In genomic region chrX:65926095-65927019, GRCh38 we compare ENCODE assay signal across 1 cellular context.
TF ChIP-seq lines count a peak whose summit lies in the region.

No MANE protein-coding gene starts in this region.

TF ChIP-seq in GM12878, 131 proteins besides CTCF, POLR2A, EP300 and RAD21 (continued from another document and continues in another):
- TF ChIP-seq CUX1 (IDR thresholded peaks at IDR 0.05; ENCODE audit: insufficient replicate concordance, low read depth, low read length) (no peak), CBX3 (IDR thresholded peaks at IDR 0.05; ENCODE audit: borderline replicate concordance, low read depth) (no peak), MEF2A (IDR thresholded peaks at IDR 0.05; ENCODE audit: insufficient read depth, low read depth, low read length) (no peak), DPF2 (IDR thresholded peaks at IDR 0.05) (no peak), ATF7 (IDR thresholded peaks at IDR 0.05; ENCODE audit: low read depth) (no peak), CREB1 (IDR thresholded peaks at IDR 0.05; ENCODE audit: low read depth) (no peak), SIN3A (IDR thresholded peaks at IDR 0.05; ENCODE audit: low read depth, low read length) (0 out of 2 replicates have a peak, but pooled peaks have one; percentile 47), RCOR1 (conservative IDR thresholded peaks at IDR 0.05; ENCODE audit: low read depth, low read length) (no peak), WRNIP1 (IDR thresholded peaks at IDR 0.05; ENCODE audit: borderline replicate concordance, low read depth, low read length) (no peak), RELB (IDR thresholded peaks at IDR 0.05; ENCODE audit: low read depth) (no peak), CBFB (IDR thresholded peaks at IDR 0.05; ENCODE audit: low read depth) (no peak), NRF1 (conservative IDR thresholded peaks at IDR 0.05; ENCODE audit: low read depth, low read length) (no peak), STAT1 (conservative IDR thresholded peaks at IDR 0.05) (no peak), CHD1 (IDR thresholded peaks at IDR 0.05; ENCODE audit: low read depth, low read length) (no peak), SKIL (IDR thresholded peaks at IDR 0.05; ENCODE audit: low read depth, poor library complexity, severe bottlenecking) (no peak), NFYA (IDR thresholded peaks at IDR 0.05; ENCODE audit: borderline replicate concordance, low read depth, low read length) (no peak), PKNOX1 (IDR thresholded peaks at IDR 0.05) (no peak), TCF12 (IDR thresholded peaks at IDR 0.05; ENCODE audit: low read depth, low read length) (no peak), PRDM15 (CRISPR knock-in tag; IDR thresholded peaks at IDR 0.05) (no peak), HSF1 (IDR thresholded peaks at IDR 0.05; ENCODE audit: low read depth, low read length) (no peak), KLF5 (IDR thresholded peaks at IDR 0.05; ENCODE audit: partially characterized antibody) (no peak), ZNF217 (IDR thresholded peaks at IDR 0.05) (no peak), TAF1 (IDR thresholded peaks at IDR 0.05; ENCODE audit: borderline replicate concordance, low read depth, low read length) (no peak), RUNX3 (IDR thresholded peaks at IDR 0.05; ENCODE audit: low read length) (peak; percentile 87), SPI1 (IDR thresholded peaks at IDR 0.05; ENCODE audit: borderline replicate concordance, insufficient read depth, low read depth, low read length) (no peak), NBN (IDR thresholded peaks at IDR 0.05) (no peak), BCL11A (IDR thresholded peaks at IDR 0.05; ENCODE audit: low read depth, low read length) (0 out of 2 replicates have a peak, but pooled peaks have one; percentile 37), ESRRA (IDR thresholded peaks at IDR 0.05; ENCODE audit: low read length) (peak; percentile 94), IRF5 (IDR thresholded peaks at IDR 0.05; ENCODE audit: borderline replicate concordance) (no peak), EED (IDR thresholded peaks at IDR 0.05; ENCODE audit: low read depth) (peak; percentile 60), SP1 (IDR thresholded peaks at IDR 0.05; ENCODE audit: low read depth, low read length) (no peak), ZNF207 (IDR thresholded peaks at IDR 0.05; ENCODE audit: borderline replicate concordance) (no peak), POU2F2 (IDR thresholded peaks at IDR 0.05; ENCODE audit: borderline replicate concordance, low read depth, low read length) (peak; percentile 94; the same call in 1 of the 3 replicates), IKZF1 (conservative IDR thresholded peaks at IDR 0.05) (peak; percentile 25; the same call in 1 of the 2 replicates), SMC3 (IDR thresholded peaks at IDR 0.05; ENCODE audit: borderline replicate concordance, low read length) (no peak), MTA3 (IDR thresholded peaks at IDR 0.05; ENCODE audit: borderline replicate concordance, low read length) (no peak), PBX3 (IDR thresholded peaks at IDR 0.05; ENCODE audit: insufficient replicate concordance, low read depth, low read length) (no peak), ZBTB33 (IDR thresholded peaks at IDR 0.05) (no peak), NR2C1 (IDR thresholded peaks at IDR 0.05) (no peak), POLR2AphosphoS5 (IDR thresholded peaks at IDR 0.05; ENCODE audit: low read length) (no peak), ZBED1 (IDR thresholded peaks at IDR 0.05; ENCODE audit: borderline replicate concordance) (no peak), JUND (IDR thresholded peaks at IDR 0.05; ENCODE audit: low read depth, low read length) (no peak), YY1 (IDR thresholded peaks at IDR 0.05; ENCODE audit: low read depth, low read length) (peak; percentile 95), HDGF (IDR thresholded peaks at IDR 0.05) (no peak)
